Comparison of ENCODE assay signal across 16 cellular contexts in genomic region chr2:229627728-229628127, GRCh38.
DNase-seq lines count a peak whose midpoint lies in the region; ATAC-seq and TF ChIP-seq lines count a peak whose summit lies in the region.
"Had no signal": no experiment of that assay in that cellular context is flagged by ENCODE, and none has a peak within 500 bp of the region (broad histone marks: within the 10 kb centered on the region; RNA-seq: fewer than 3 reads in every experiment).

No MANE protein-coding gene starts in this region.

- no peaks in the 10 kb centered on the region for H3K27me3 Mint-ChIP-seq in neural progenitor cell (ENCODE audit: insufficient read depth, low read depth)

- H3K9ac ChIP-seq in neural progenitor cell, result no peak overlapping the region
- H3K9ac ChIP-seq: BLaER1 treated with 17β-estradiol and CSF1 and Interleukin-3, amounts not matched to agents 10 nM and 100 nM had no signal

- CTCF ChIA-PET in HEK293T (lab: Yijun Ruan, JAX), result interaction anchor here (0.5 kb wide), 1 partner anchor 1641 kb away, joined by 3 read pairs; no protein-coding TSS in a partner anchor

- DNase-seq in Daoy (ENCODE audit: low read depth), result peak; percentile 22
- DNase-seq in HEK293T (ENCODE audit: extremely low spot score), result no peak
- DNase-seq in RPMI7951 (ENCODE audit: low read depth), result peak; percentile 95
- peak; percentile 6 for DNase-seq in iris pigment epithelial cell (ENCODE audit: low read depth)
- DNase-seq in neural progenitor cell (ENCODE audit: low spot score), result no peak
- DNase-seq in SK-N-DZ (ENCODE audit: low spot score), result no peak
- DNase-seq in T-helper 2 cell, result no peak
- DNase-seq: DND-41, HCEC 1CT, NCI-H1092, NCI-H1694 treated with DMSO at 0.1 percent for 48 hours, NCI-H446, NCI-H748 treated with DMSO at 0.1 percent for 48 hours had no signal

- no peak overlapping the region for H2AFZ ChIP-seq in neural progenitor cell (replicated peaks)

- no peak for TF ChIP-seq CTCF in neural progenitor cell (IDR thresholded peaks at IDR 0.05)

- H3K79me2 ChIP-seq in neural progenitor cell (ENCODE audit: low read depth), result no peaks in the 10 kb centered on the region

- H3K4me2 ChIP-seq in neural progenitor cell, result no peak overlapping the region

- no peaks in the 10 kb centered on the region for H3K27me3 ChIP-seq in neural progenitor cell
- H3K27me3 ChIP-seq: BLaER1 treated with 17β-estradiol and CSF1 and Interleukin-3, amounts not matched to agents 10 nM and 100 nM had no signal

- H4K20me1 ChIP-seq in neural progenitor cell (ENCODE audit: low read depth), result no peaks in the 10 kb centered on the region
- H4K20me1 ChIP-seq: BLaER1 treated with 17β-estradiol and CSF1 and Interleukin-3, amounts not matched to agents 10 nM and 100 nM had no signal

- H3K4me1 Mint-ChIP-seq in neural progenitor cell, result peaks cover 4% of the 10 kb centered on the region

- no peak overlapping the region for H3K4me3 Mint-ChIP-seq in neural progenitor cell

- H3K27ac Mint-ChIP-seq in neural progenitor cell, result no peak overlapping the region

- no peak for ATAC-seq in GM21717 (IDR thresholded peaks at IDR 0.05; ENCODE audit: unreplicated experiment)

- H3K27ac ChIP-seq in neural progenitor cell, result no peak overlapping the region
- H3K27ac ChIP-seq: BLaER1 treated with 17β-estradiol and CSF1 and Interleukin-3, amounts not matched to agents 10 nM and 100 nM; RWPE1 had no signal

- H3K4me1 ChIP-seq in neural progenitor cell, result peaks cover 5% of the 10 kb centered on the region

- no peak overlapping the region for H3K4me3 ChIP-seq in neural progenitor cell
- H3K4me3 ChIP-seq: BLaER1 treated with 17β-estradiol and CSF1 and Interleukin-3, amounts not matched to agents 10 nM and 100 nM had no signal

- H3K9me3 Mint-ChIP-seq in neural progenitor cell, result no peaks in the 10 kb centered on the region

- H3K36me3 Mint-ChIP-seq in neural progenitor cell, result no peaks in the 10 kb centered on the region

- H3K9me3 ChIP-seq in neural progenitor cell (ENCODE audit: low read depth), result no peaks in the 10 kb centered on the region

- POLR2A ChIA-PET in HEK293T (lab: Yijun Ruan, JAX), result no interaction called here

- H3K36me3 ChIP-seq in neural progenitor cell, result no peaks in the 10 kb centered on the region
- H3K36me3 ChIP-seq: BLaER1 treated with 17β-estradiol and CSF1 and Interleukin-3, amounts not matched to agents 10 nM and 100 nM had no signal

- no peaks in the 10 kb centered on the region for H3F3A ChIP-seq in neural progenitor cell (ENCODE audit: low read depth)

TF ChIP-seq in HEK293T, 16 proteins besides CTCF, POLR2A, EP300 and RAD21:
- peak; percentile 48; the same call in 1 of the 2 replicates for TF ChIP-seq PKNOX1 (IDR thresholded peaks at IDR 0.05)
- no peak for TF ChIP-seq CTBP1 (IDR thresholded peaks at IDR 0.05; ENCODE audit: borderline replicate concordance)

Comparison
In these comparisons a context has a peak if more than half of its experiments do, and no peak if none do; other contexts are left out.
1. DNase-seq: peak in Daoy (single experiment), RPMI7951 (single experiment) and iris pigment epithelial cell (single experiment); none in HEK293T (single experiment), neural progenitor cell (single experiment), SK-N-DZ (single experiment) and T-helper 2 cell (0 of 5).